ENCODE assay signal across 17 cellular contexts in genomic region chr11:124285610-124286344, GRCh38. TPM values are rescaled to one million over a fixed set of nuclear protein-coding genes. Genes with fewer than 3 reads are reported as not detected.
A peak's percentile ranks its signal among the peaks of the same experiment; 100 is the strongest.
DNase-seq lines count a peak whose midpoint lies in the region; ATAC-seq and TF ChIP-seq lines count a peak whose summit lies in the region.
"Had no signal": no experiment of that assay in that cellular context is flagged by ENCODE, and none has a peak within 500 bp of the region (broad histone marks: within the 10 kb centered on the region; RNA-seq: fewer than 3 reads in every experiment).

No MANE protein-coding gene starts in this region.

- DNase-seq in DMS153 (lab: John Stamatoyannopoulos, UW) = peak; percentile 33
- no peak for DNase-seq in DMS153 treated with DMSO at 0.1 percent for 48 hours (lab: John Stamatoyannopoulos, UW; ENCODE audit: unreplicated experiment)
- no peak for DNase-seq in OCI-LY7 (ENCODE audit: low spot score)
- DNase-seq in dermis blood vessel endothelial cell = peak; percentile 15
- DNase-seq in pulmonary artery endothelial cell (ENCODE audit: low read depth, low spot score) = peak; percentile 30
- no peak for DNase-seq in NK-92 treated with Interleukin-12 subunit alpha and Interleukin-12 subunit beta, amount 100 ng/mL, for 24 hours (lab: John Stamatoyannopoulos, UW)
- DNase-seq in iPS-NIHi11 (ENCODE audit: low spot score) = no peak
- DNase-seq: activated naive CD4-positive, alpha-beta T cell treated with anti-CD3 and anti-CD28 coated beads, Interleukin-2, amount 50 U/mL, for 16 hours; DMS 273 treated with DMSO at 0.1 percent for 48 hours; NCI-H1417; NCI-H446 treated with DMSO at 0.1 percent for 48 hours had no signal

- H3K4me2 ChIP-seq in OCI-LY7 (ENCODE audit: low read length) = 0 out of 2 replicates have a peak overlapping the region, but pooled peaks have one; percentile 6

- H3K36me3 ChIP-seq in OCI-LY7 (ENCODE audit: insufficient read depth, low read length) = no peaks in the 10 kb centered on the region

- H3K79me2 ChIP-seq in OCI-LY7 (ENCODE audit: insufficient read depth, low read depth, low read length) = no peaks in the 10 kb centered on the region

- H2AFZ ChIP-seq in OCI-LY7 (ENCODE audit: low read length) = peak overlapping the region; percentile 39; the same call in 1 of the 2 replicates

- no peaks in the 10 kb centered on the region for H4K20me1 ChIP-seq in OCI-LY7 (ENCODE audit: insufficient read depth, low read length)

- intact Hi-C loops in OCI-LY7 (cut with micrococcal nuclease; ENCODE audit: unreplicated experiment) = no loop called here

- no peak for TF ChIP-seq CTCF in OCI-LY7 (conservative IDR thresholded peaks at IDR 0.05; ENCODE audit: low read length)

- no peaks in the 10 kb centered on the region for H3K9me2 ChIP-seq in OCI-LY7 (ENCODE audit: insufficient read depth, low read length)

- H3K9me3 ChIP-seq in OCI-LY7 (ENCODE audit: low read length) = no peaks in the 10 kb centered on the region

- no peak for ATAC-seq in GM21526 (IDR thresholded peaks at IDR 0.05; ENCODE audit: low FRiP score, unreplicated experiment)

- BruUV-seq in OCI-LY7 (replicated peaks; lab: Mats Ljungman, UMichigan) = no TSS peak

- CTCF ChIA-PET in OCI-LY7 (lab: Charles Lee; ENCODE audit: unreplicated experiment) = no interaction called here

- POLR2A ChIA-PET in OCI-LY7 (lab: Charles Lee) = no interaction called here

- H3K4me3 ChIP-seq in OCI-LY7 (ENCODE audit: low read depth, low read length, poor library complexity, severe bottlenecking) = no peak overlapping the region
- H3K4me3 ChIP-seq: coronary artery had no signal

- H3K4me1 ChIP-seq in OCI-LY7 (ENCODE audit: insufficient read depth, low read length, poor library complexity, severe bottlenecking) = no peaks in the 10 kb centered on the region

- no peak overlapping the region for H3K27ac ChIP-seq in OCI-LY7 (ENCODE audit: low read depth, low read length, poor library complexity, severe bottlenecking)
- H3K27ac ChIP-seq: 22Rv1, coronary artery had no signal

RNA-seq across cellular contexts. Expression of gene OR8D1, which starts 28.0 kb away (rescaled TPM):
- total RNA-seq in OCI-LY7 (2014; rRNA removed; shearing (Covaris generic)) = not detected in 2 replicates
- total RNA-seq in OCI-LY7 (2022) (not detected in 2 replicates), dermis blood vessel endothelial cell (not detected in 2 replicates), pulmonary artery endothelial cell (not detected in 2 replicates)
- total RNA-seq: activated CD8-positive, alpha-beta memory T cell treated with anti-CD3 and anti-CD28 coated beads for 36 hours; H1; ureter had no signal

RNA-seq across cellular contexts. Expression of gene OR8G5, which starts 29.6 kb away (rescaled TPM):
- total RNA-seq in OCI-LY7 (2014; rRNA removed; shearing (Covaris generic)) = not detected in 2 replicates
- total RNA-seq in OCI-LY7 (2022) = not detected in 2 replicates
- total RNA-seq in dermis blood vessel endothelial cell = not detected in 2 replicates
- total RNA-seq in pulmonary artery endothelial cell = not detected in 2 replicates
- total RNA-seq: activated CD8-positive, alpha-beta memory T cell treated with anti-CD3 and anti-CD28 coated beads for 36 hours; H1; ureter had no signal

RNA-seq across cellular contexts. Expression of gene OR8D2, which starts 34.2 kb away (rescaled TPM):
- not detected in 2 replicates for total RNA-seq in OCI-LY7 (2014; rRNA removed; shearing (Covaris generic))
- not detected in 2 replicates for total RNA-seq in OCI-LY7 (2022)
- not detected in 2 replicates for total RNA-seq in dermis blood vessel endothelial cell
- total RNA-seq in pulmonary artery endothelial cell = not detected in 2 replicates
- total RNA-seq: activated CD8-positive, alpha-beta memory T cell treated with anti-CD3 and anti-CD28 coated beads for 36 hours; H1; ureter had no signal

RNA-seq across cellular contexts. Expression of gene OR8G1, which starts 44.9 kb away (rescaled TPM):
- not detected in 2 replicates for total RNA-seq in OCI-LY7 (2014; rRNA removed; shearing (Covaris generic))
- total RNA-seq in OCI-LY7 (2022) = not detected in 2 replicates
- total RNA-seq in dermis blood vessel endothelial cell = not detected in 2 replicates
- total RNA-seq in pulmonary artery endothelial cell = not detected in 2 replicates
- total RNA-seq: activated CD8-positive, alpha-beta memory T cell treated with anti-CD3 and anti-CD28 coated beads for 36 hours; H1; ureter had no signal

Comparison
In these comparisons a context has a peak if more than half of its experiments do, and no peak if none do; other contexts are left out.
1. DNase-seq: peak in DMS153 (single experiment), dermis blood vessel endothelial cell (single experiment) and pulmonary artery endothelial cell (single experiment); none in DMS153 treated with DMSO at 0.1 percent for 48 hours (single experiment), OCI-LY7 (single experiment), NK-92 treated with Interleukin-12 subunit alpha and Interleukin-12 subunit beta, amount 100 ng/mL, for 24 hours (single experiment) and iPS-NIHi11 (single experiment).